28 cellular contexts compared by ENCODE assay signal in the genomic region with DNA sequence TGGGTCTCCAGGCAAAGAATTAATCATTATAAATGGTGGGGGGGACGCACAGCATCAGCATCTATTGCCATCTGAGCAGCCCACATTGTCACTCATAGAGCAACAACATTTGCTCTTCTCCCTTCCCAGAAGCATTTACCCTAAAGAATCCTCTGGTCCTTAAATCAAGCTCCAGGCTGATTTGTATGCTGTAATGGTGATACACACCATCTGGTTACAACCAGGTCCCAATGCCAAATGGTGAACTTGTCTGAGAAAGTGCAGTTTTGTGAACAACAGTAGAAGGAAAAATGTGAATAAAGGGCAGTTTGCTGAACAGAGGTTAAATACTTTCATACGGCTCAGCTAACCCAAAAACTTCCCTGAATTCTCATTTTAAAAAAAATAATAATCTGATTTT.
"Had no signal": no experiment of that assay in that cellular context is flagged by ENCODE, and none has a peak within 500 bp of the region (broad histone marks: within the 10 kb centered on the region; RNA-seq: fewer than 3 reads in every experiment).

No MANE protein-coding gene starts in this region.

- DNase-seq: colonic mucosa; effector CD8-positive, alpha-beta T cell; endodermal cell; hypothalamus; immature natural killer cell; islet precursor cell; kidney glomerular epithelial cell; left colon; left ventricle myocardium superior; lower lobe of right lung; naive thymus-derived CD8-positive, alpha-beta T cell; occipital lobe; ovary; posterior cingulate gyrus; stimulated activated CD4-positive, alpha-beta T cell treated with anti-CD3 and anti-CD28 coated beads, Interleukin-12 subunit alpha, Interleukin-12 subunit beta, amount 100 ng/mL, for 4 hours; stimulated activated CD4-positive, alpha-beta T cell treated with anti-CD3 and anti-CD28 coated beads, Interleukin-1b, Interleukin-23, amount 100 ng/mL, for 48 hours; stimulated activated CD4-positive, alpha-beta T cell treated with anti-CD3 and anti-CD28 coated beads, Interleukin-4, amount 100 ng/mL, for 1 hour; stimulated activated CD8-positive, alpha-beta memory T cell treated with anti-CD3 and anti-CD28 coated beads, Interleukin-4, amount 100 ng/mL, for 48 hours; stimulated activated naive CD4-positive, alpha-beta T cell; stimulated activated naive CD8-positive, alpha-beta T cell treated with anti-CD3 and anti-CD28 coated beads, Interleukin-15, amount 100 ng/mL, for 72 hours; transverse colon; upper lobe of right lung had no signal

- H3K4me2 ChIP-seq: smooth muscle cell had no signal

- ATAC-seq: esophagus mucosa; left colon; left ventricle myocardium superior; lower lobe of right lung; naive thymus-derived CD8-positive, alpha-beta T cell; sciatic nerve; stimulated activated naive CD8-positive, alpha-beta T cell treated with anti-CD3 and anti-CD28 coated beads, Interleukin-15, amount 100 ng/mL, for 72 hours; upper lobe of right lung had no signal

- H3K27ac ChIP-seq: colonic mucosa, epithelial cell of prostate, lower lobe of right lung, ovary, suprapubic skin, upper lobe of right lung, vagina had no signal

- H3K27me3 ChIP-seq: colonic mucosa, ovary, suprapubic skin, transverse colon, upper lobe of right lung, vagina had no signal

- H3K4me3 ChIP-seq: colonic mucosa, lower lobe of right lung, ovary, smooth muscle cell, suprapubic skin, transverse colon, upper lobe of right lung, vagina had no signal

- H3K36me3 ChIP-seq: colonic mucosa, lower lobe of right lung, ovary, suprapubic skin, transverse colon, upper lobe of right lung, vagina had no signal

- H3K4me1 ChIP-seq: colonic mucosa, lower lobe of right lung, vagina had no signal

- H3K9me3 ChIP-seq: colonic mucosa, lower lobe of right lung, ovary, suprapubic skin, transverse colon, upper lobe of right lung, vagina had no signal
